In the genomic region with DNA sequence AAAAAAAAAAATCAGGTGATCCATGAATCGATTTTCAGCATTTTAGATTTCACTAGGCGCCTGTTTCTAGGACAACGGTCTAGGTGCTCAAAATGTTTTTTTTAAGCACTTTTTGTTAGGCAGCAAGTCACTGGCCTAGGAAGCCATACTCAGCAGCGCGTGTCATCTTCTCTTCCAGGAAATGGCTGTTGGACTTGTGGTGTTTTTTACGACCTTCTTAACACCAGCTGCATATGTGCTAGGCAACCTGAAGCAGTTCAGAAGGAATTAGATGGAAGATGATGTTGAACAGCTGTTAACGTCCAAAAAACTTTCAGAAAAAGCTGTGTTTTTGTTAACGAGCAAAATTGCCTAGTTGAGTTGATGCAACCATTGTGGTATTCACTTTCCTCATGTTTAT, we compare ENCODE assay signal across 31 cellular contexts. TPM values are rescaled to one million over a fixed set of nuclear protein-coding genes. Genes with fewer than 3 reads are reported as not detected.
"Had no signal": no experiment of that assay in that cellular context is flagged by ENCODE, and none has a peak within 500 bp of the region (broad histone marks: within the 10 kb centered on the region; RNA-seq: fewer than 3 reads in every experiment).

No MANE protein-coding gene starts in this region.

- H3K27ac ChIP-seq: heart right ventricle, lower lobe of right lung, neural progenitor cell, thoracic aorta, upper lobe of left lung, VCaP had no signal

- H3K4me3 ChIP-seq: heart right ventricle, lower lobe of right lung, neural progenitor cell, smooth muscle cell, thoracic aorta, upper lobe of left lung had no signal

- DNase-seq: activated CD4-positive, alpha-beta T cell treated with anti-CD3 and anti-CD28 coated beads, Interleukin-2, amount 10 ng/mL, durations not matched to agents 7 days and 5 days; activated CD8-positive, alpha-beta memory T cell treated with anti-CD3 and anti-CD28 coated beads, Interleukin-2, amount 10 ng/mL, durations not matched to agents 7 days and 5 days; activated CD8-positive, alpha-beta T cell treated with anti-CD3 and anti-CD28 coated beads for 36 hours; activated gamma-delta T cell; activated naive CD4-positive, alpha-beta T cell treated with anti-CD3 and anti-CD28 coated beads, Interleukin-2, amount 50 U/mL, for 16 hours; activated T-cell treated with anti-CD3 and anti-CD28 coated beads for 4 hours; anterior cingulate cortex; caudate nucleus; effector CD4-positive, alpha-beta T cell; foreskin fibroblast; heart right ventricle; lower lobe of right lung; mesendoderm; naive thymus-derived CD8-positive, alpha-beta T cell; stimulated activated CD4-positive, alpha-beta T cell treated with anti-CD3 and anti-CD28 coated beads, Interleukin-15, amount 100 ng/mL, for 24 hours; stimulated activated naive CD4-positive, alpha-beta T cell had no signal

- H3K36me3 Mint-ChIP-seq: activated CD8-positive, alpha-beta memory T cell treated with anti-CD3 and anti-CD28 coated beads, Interleukin-2, amount 10 ng/mL, durations not matched to agents 7 days and 5 days had no signal

- H3K27me3 ChIP-seq: heart right ventricle, neural progenitor cell, upper lobe of left lung had no signal

- H2AFZ ChIP-seq: neural progenitor cell had no signal

- H3K4me1 Mint-ChIP-seq: activated CD4-positive, alpha-beta T cell treated with anti-CD3 and anti-CD28 coated beads, Interleukin-2, amount 10 ng/mL, durations not matched to agents 7 days and 5 days; activated CD8-positive, alpha-beta memory T cell treated with anti-CD3 and anti-CD28 coated beads, Interleukin-2, amount 10 ng/mL, durations not matched to agents 7 days and 5 days had no signal

- H3K4me2 ChIP-seq: neural progenitor cell, smooth muscle cell had no signal

- H3K9ac ChIP-seq: neural progenitor cell had no signal

- H3K4me1 ChIP-seq: lower lobe of right lung, upper lobe of left lung had no signal

- H3K9me3 ChIP-seq: heart right ventricle, lower lobe of right lung, thoracic aorta, upper lobe of left lung had no signal

- H3K36me3 ChIP-seq: heart right ventricle, lower lobe of right lung, thoracic aorta, upper lobe of left lung had no signal

- H3K27ac Mint-ChIP-seq: activated CD4-positive, alpha-beta T cell treated with anti-CD3 and anti-CD28 coated beads, Interleukin-2, amount 10 ng/mL, durations not matched to agents 7 days and 5 days; activated CD8-positive, alpha-beta memory T cell treated with anti-CD3 and anti-CD28 coated beads, Interleukin-2, amount 10 ng/mL, durations not matched to agents 7 days and 5 days; activated CD8-positive, alpha-beta T cell treated with anti-CD3 and anti-CD28 coated beads for 36 hours; activated T-helper 1 cell treated with anti-CD3 and anti-CD28 coated beads, Interleukin-12 subunit alpha, Interleukin-12 subunit beta, Interleukin-2, Interleukin-4 antibody, amounts not matched to agents 30 ng/mL and 10 ng/mL and 1 ng/mL, durations not matched to agents 14 hours and 24 hours and 36 hours; brain; dendritic cell treated with granulocyte-macrophage colony-stimulating factor and Interleukin-4, amounts not matched to agents 40 ng/mL and 50 ng/mL, for 4 days; naive thymus-derived CD8-positive, alpha-beta T cell; neural progenitor cell; T-helper 1 cell treated with Interleukin-12 subunit alpha and Interleukin-12 subunit beta and Interleukin-4 antibody, amounts not matched to agents 30 μg/mL and 1 μg/mL, for 36 hours had no signal

- ATAC-seq: activated CD4-positive, CD25-positive, alpha-beta regulatory T cell treated with anti-CD3 and anti-CD28 coated beads, Interleukin-2, amount 50 U/mL, for 24 hours; activated CD8-positive, alpha-beta memory T cell treated with anti-CD3 and anti-CD28 coated beads, Interleukin-2, amount 10 ng/mL, durations not matched to agents 7 days and 5 days; activated CD8-positive, alpha-beta T cell treated with anti-CD3 and anti-CD28 coated beads for 36 hours; left lobe of liver; naive thymus-derived CD8-positive, alpha-beta T cell; sciatic nerve had no signal

- H3K4me3 Mint-ChIP-seq: activated CD4-positive, alpha-beta T cell treated with anti-CD3 and anti-CD28 coated beads, Interleukin-2, amount 10 ng/mL, durations not matched to agents 7 days and 5 days; activated CD8-positive, alpha-beta memory T cell treated with anti-CD3 and anti-CD28 coated beads, Interleukin-2, amount 10 ng/mL, durations not matched to agents 7 days and 5 days; activated CD8-positive, alpha-beta T cell treated with anti-CD3 and anti-CD28 coated beads for 36 hours; activated T-helper 1 cell treated with anti-CD3 and anti-CD28 coated beads, Interleukin-12 subunit alpha, Interleukin-12 subunit beta, Interleukin-2, Interleukin-4 antibody, amounts not matched to agents 30 ng/mL and 10 ng/mL and 1 ng/mL, durations not matched to agents 14 hours and 24 hours and 36 hours; brain; dendritic cell treated with granulocyte-macrophage colony-stimulating factor and Interleukin-4, amounts not matched to agents 40 ng/mL and 50 ng/mL, for 4 days; naive thymus-derived CD8-positive, alpha-beta T cell; neural progenitor cell; T-helper 1 cell treated with Interleukin-12 subunit alpha and Interleukin-12 subunit beta and Interleukin-4 antibody, amounts not matched to agents 30 μg/mL and 1 μg/mL, for 36 hours had no signal

- H3K9me3 Mint-ChIP-seq: activated CD4-positive, alpha-beta T cell treated with anti-CD3 and anti-CD28 coated beads, Interleukin-2, amount 10 ng/mL, durations not matched to agents 7 days and 5 days had no signal

RNA-seq across cellular contexts. Expression of a gene that starts 0.9 kb away (rescaled TPM):
- total RNA-seq: activated CD4-positive, alpha-beta T cell treated with anti-CD3 and anti-CD28 coated beads, Interleukin-2, amount 10 ng/mL, durations not matched to agents 7 days and 5 days; activated CD8-positive, alpha-beta memory T cell treated with anti-CD3 and anti-CD28 coated beads, Interleukin-2, amount 10 ng/mL, durations not matched to agents 7 days and 5 days; activated CD8-positive, alpha-beta T cell treated with anti-CD3 and anti-CD28 coated beads for 36 hours; activated T-helper 1 cell treated with anti-CD3 and anti-CD28 coated beads, Interleukin-12 subunit alpha, Interleukin-12 subunit beta, Interleukin-2, Interleukin-4 antibody, amounts not matched to agents 30 ng/mL and 10 ng/mL and 1 ng/mL, durations not matched to agents 14 hours and 24 hours and 36 hours; epithelial cell of proximal tubule; left lobe of liver; lower lobe of right lung; naive thymus-derived CD8-positive, alpha-beta T cell; omental fat pad; sciatic nerve; smooth muscle cell; thoracic aorta; upper lobe of left lung had no signal
- polyA plus RNA-seq: heart right ventricle; keratinocyte; naive thymus-derived CD8-positive, alpha-beta T cell; smooth muscle cell had no signal
